8 cellular contexts compared by ENCODE assay signal in genomic region chr13:30307966-30308290, GRCh38. TPM values are rescaled to one million over a fixed set of nuclear protein-coding genes. Genes with fewer than 3 reads are reported as not detected.
DNase-seq lines count a peak whose midpoint lies in the region; ATAC-seq, FAIRE-seq and TF ChIP-seq lines count a peak whose summit lies in the region.

No MANE protein-coding gene starts in this region.

- DNase-seq in heart right ventricle (no peak), left ventricle myocardium superior (no peak), K562 (ENCODE audit: extremely low read depth in 1 of 4, low spot score in 3 of 4) (no peak), mesendoderm (no peak), vagina (ENCODE audit: extremely low spot score in 2 of 2) (no peak), H54 (ENCODE audit: insufficient read length, low spot score) (no peak), NCI-H226 (no peak)

- H3K9me3 ChIP-seq in heart right ventricle, result no peaks in the 10 kb centered on the region
- H3K9me3 ChIP-seq in K562 (replicated peaks; ENCODE audit: control insufficient read depth, insufficient read depth, low read depth, low read length), result no peaks in the 10 kb centered on the region
- no peaks in the 10 kb centered on the region for H3K9me3 ChIP-seq in vagina

- TF ChIP-seq EP300 in K562 (IDR thresholded peaks at IDR 0.05; ENCODE audit: low read length), result no peak

- H3K4ac ChIP-seq in mesendoderm (ENCODE audit: low read depth, low read length), result no peak overlapping the region

- H3K79me2 ChIP-seq in K562 (ENCODE audit: control insufficient read depth, insufficient read depth, low read length), result peaks cover 45% of the 10 kb centered on the region
- H3K79me2 ChIP-seq in mesendoderm (ENCODE audit: control insufficient read depth, insufficient read depth, low read length), result peaks cover 9% of the 10 kb centered on the region

- H3K27me3 ChIP-seq in heart right ventricle (no peaks in the 10 kb centered on the region), K562 (ENCODE audit: control insufficient read depth in 2 of 2, insufficient read depth in 2 of 2, low read length in 2 of 2) (no peaks in the 10 kb centered on the region), mesendoderm (ENCODE audit: insufficient read depth, low read length, poor library complexity) (no peaks in the 10 kb centered on the region), vagina (no peaks in the 10 kb centered on the region)

- H4K5ac ChIP-seq in mesendoderm (ENCODE audit: low read length), result no peak overlapping the region

- no peak for FAIRE-seq in K562 (lab: Jason Lieb, UNC)
- FAIRE-seq in H54 (lab: Jason Lieb, UNC), result no peak

- in situ Hi-C loops in K562 (cut with MboI), result no loop called here

- H3K4me3 ChIP-seq in heart right ventricle (peak overlapping the region; percentile 89 to 99 (median 97)), K562 (peak overlapping the region; percentile 82), mesendoderm (ENCODE audit: low read length) (peak overlapping the region; percentile 81), vagina (peak overlapping the region; percentile 66 to 85)

- no peak for TF ChIP-seq CTCF in heart right ventricle (IDR thresholded peaks at IDR 0.05)
- no peak for TF ChIP-seq CTCF in K562 (IDR thresholded peaks at IDR 0.05 in 2 of 3, conservative IDR thresholded peaks at IDR 0.05 in 1 of 3; ENCODE audit: insufficient read depth in 2 of 3, low read depth in 1 of 3, low read length in 3 of 3)
- no peak for TF ChIP-seq CTCF in vagina (IDR thresholded peaks at IDR 0.05)

- peak overlapping the region; percentile 22 for H3K18ac ChIP-seq in mesendoderm (ENCODE audit: low read length)

- H3K9ac ChIP-seq in K562 (ENCODE audit: insufficient read depth in 1 of 2, low read depth in 2 of 2, low read length in 2 of 2) (peak overlapping the region; percentile 84 to 97; a peak in 3 of 4 replicates), mesendoderm (ENCODE audit: low read length) (peak overlapping the region; percentile 91)

- H2AFZ ChIP-seq in K562 (ENCODE audit: low read depth, low read length), result peak overlapping the region; percentile 94

- no peak overlapping the region for H2BK5ac ChIP-seq in mesendoderm (ENCODE audit: low read length)

- intact Hi-C loops in heart right ventricle (cut with DNase I), result loop anchor here in 4 of 10 donors (5.0 to 10.0 kb wide), 4 partner anchors 34 to 309 kb away; partner anchors contain the start of gene USPL1 (in 4 of the 4)
- intact Hi-C loops in left ventricle myocardium superior (cut with micrococcal nuclease), result no loop called here
- intact Hi-C loops in K562 (cut with micrococcal nuclease), result loop anchor here (5.0 kb wide), 1 partner anchor 159 kb away; the partner anchor contains the start of gene HMGB1
- intact Hi-C loops in vagina (cut with DNase I), result no loop called here

- BruUV-seq in K562 (replicated peaks; lab: Mats Ljungman, UMichigan), result no TSS peak

- POLR2A ChIA-PET in K562 (lab: Yijun Ruan, JAX), result interaction anchor here (0.6 to 3.1 kb wide), 4 partner anchors 10 to 158 kb away, joined by 3 to 16 read pairs (median 6); no protein-coding TSS in a partner anchor

- H3K36me3 ChIP-seq in heart right ventricle (no peaks in the 10 kb centered on the region), K562 (ENCODE audit: control insufficient read depth, insufficient read depth, low read length) (no peaks in the 10 kb centered on the region), mesendoderm (ENCODE audit: control insufficient read depth, insufficient read depth, low read length) (no peaks in the 10 kb centered on the region), vagina (no peaks in the 10 kb centered on the region)

- WGBS in heart right ventricle, 2 donors, result 32 to 33% methylated on average over 8 of the region's 8 CpGs
- WGBS in K562 (ENCODE audit: insufficient coverage, low coverage, missing lambda C conversion rate), result 0% methylated on average over 8 of the region's 8 CpGs
- WGBS in mesendoderm (ENCODE audit: extremely low coverage, insufficient coverage, low lambda C conversion rate), result no CpG with 5 or more reads among the region's 8 CpGs

- H3K56ac ChIP-seq in mesendoderm (ENCODE audit: low read length), result peak overlapping the region; percentile 95

- H3K4me2 ChIP-seq in K562 (ENCODE audit: insufficient read depth, low read length) (peak overlapping the region; percentile 82), mesendoderm (ENCODE audit: low read length) (peak overlapping the region; percentile 54)

- H3K27ac ChIP-seq in heart right ventricle, result peak overlapping the region in 9 of 10 donors; percentile 95 to 98 (median 96)
- peak overlapping the region; percentile 91 for H3K27ac ChIP-seq in K562 (ENCODE audit: extremely low read depth, low read depth, low read length)
- H3K27ac ChIP-seq in mesendoderm (ENCODE audit: low read depth, low read length), result no peak overlapping the region
- peak overlapping the region; percentile 92 for H3K27ac ChIP-seq in vagina

- no peak for ATAC-seq in heart right ventricle
- ATAC-seq in left ventricle myocardium superior, result no peak
- ATAC-seq in K562, result no peak
- ATAC-seq in GM18868 (IDR thresholded peaks at IDR 0.05; ENCODE audit: unreplicated experiment), result no peak

- TF ChIP-seq RAD21 in K562 (CRISPR knock-in tag; conservative IDR thresholded peaks at IDR 0.05 in 1 of 2, IDR thresholded peaks at IDR 0.05 in 1 of 2), result no peak

- H4K20me1 ChIP-seq in K562 (replicated peaks; ENCODE audit: control insufficient read depth, insufficient read depth, low read length), result no peaks in the 10 kb centered on the region

- CTCF ChIA-PET in K562 (lab: Yijun Ruan, JAX; ENCODE audit: low intra/inter-chr PET ratio), result no interaction called here

- H3K79me1 ChIP-seq in mesendoderm (ENCODE audit: low read length), result no peaks in the 10 kb centered on the region

- H2BK120ac ChIP-seq in mesendoderm (ENCODE audit: low read depth, low read length), result no peak overlapping the region

- H3K4me1 ChIP-seq in heart right ventricle (peaks cover 0 to 63% (median 55%) of the 10 kb centered on the region in 9 donors), K562 (replicated peaks in 1 of 2; ENCODE audit: control insufficient read depth in 2 of 2, insufficient read depth in 2 of 2, low read length in 2 of 2) (peaks cover 5 to 27% of the 10 kb centered on the region in 2 experiments; a peak in 4 of 5 replicates), mesendoderm (ENCODE audit: control insufficient read depth, low read depth, low read length) (no peaks in the 10 kb centered on the region), vagina (peaks cover 55% of the 10 kb centered on the region)

- H3K23ac ChIP-seq in mesendoderm (ENCODE audit: low read length), result no peak overlapping the region

- no peak overlapping the region for H2AK5ac ChIP-seq in mesendoderm (ENCODE audit: low read length)

- TF ChIP-seq POLR2A in K562 (conservative IDR thresholded peaks at IDR 0.05) (no peak), vagina (IDR thresholded peaks at IDR 0.05) (no peak), H54 (IDR thresholded peaks at IDR 0.05; ENCODE audit: low read depth, low read length) (no peak)

- no peak overlapping the region for H4K8ac ChIP-seq in mesendoderm (ENCODE audit: low read depth, low read length)

- no peak overlapping the region for H2BK15ac ChIP-seq in mesendoderm (replicated peaks; ENCODE audit: low read depth)

- no peaks in the 10 kb centered on the region for H3K9me1 ChIP-seq in K562 (ENCODE audit: control insufficient read depth, insufficient read depth, low read length)

TF ChIP-seq in K562, 482 proteins besides CTCF, POLR2A, EP300 and RAD21:
- TF ChIP-seq TAF9B (IDR thresholded peaks at IDR 0.05; ENCODE audit: partially characterized antibody), result peak; percentile 11
- TF ChIP-seq ZSCAN29 (IDR thresholded peaks at IDR 0.05), result 0 out of 2 replicates have a peak, but pooled peaks have one; percentile 2
- no peak for TF ChIP-seq HCFC1 (IDR thresholded peaks at IDR 0.05; ENCODE audit: low read depth, low read length)
- TF ChIP-seq ZNF232 (CRISPR knock-in tag; IDR thresholded peaks at IDR 0.05), result no peak
- TF ChIP-seq CHD1 (IDR thresholded peaks at IDR 0.05; ENCODE audit: low read length), result peak; percentile 12

RNA-seq across cellular contexts. Expression of gene KATNAL1, which starts 0.6 kb away (rescaled TPM):
- total RNA-seq in heart right ventricle, result 10 to 100 TPM; 36.0 to 61.9 (median 53.3) TPM
- 1 to 10 TPM; 5.1 to 5.9 TPM for polyA plus RNA-seq in heart right ventricle
- total RNA-seq in left ventricle myocardium superior, result 36.6 TPM
- total RNA-seq in K562 (2011; cell fraction: chromatin; rRNA removed; ENCODE audit: low replicate concordance), result 12.1 and 24.1 TPM in 2 replicates
- total RNA-seq in K562 (2011; cell fraction: nucleolus; rRNA removed), result 4.2 and 5.1 TPM in 2 replicates
- total RNA-seq in K562 (2011; cell fraction: nucleoplasm; rRNA removed), result 14.5 and 20.1 TPM in 2 replicates
- 2.2 and 3.5 TPM in 2 replicates for total RNA-seq in K562 (2014; rRNA removed)
- total RNA-seq in K562 (2014; rRNA removed; fragmentation: Illumina TruSeq; extraction: Trizol), result 8.2 and 9.7 TPM in 2 replicates
- total RNA-seq in K562 (2015; rRNA removed; fragmentation: Illumina TruSeq; extraction: Trizol), result 6.0 and 6.3 TPM in 2 replicates
- 6.3 and 6.4 TPM in 2 replicates for total RNA-seq in K562 (2021)
- polyA plus RNA-seq in K562 (2011; rRNA removed), result 4.9 and 6.7 TPM in 2 replicates
- polyA plus RNA-seq in K562 (2011; cell fraction: cytosol; rRNA removed), result 1.5 and 3.0 TPM in 2 replicates
- polyA plus RNA-seq in K562 (2011; cell fraction: nucleus; rRNA removed), result 4.2 and 4.8 TPM in 2 replicates
- polyA plus RNA-seq in K562 (2012), result 2.9 and 4.4 TPM in 2 replicates
- polyA plus RNA-seq in K562 (2014; fragmentation: Illumina TruSeq; extraction: Trizol), result 4.6 and 5.5 TPM in 2 replicates
- 1 to 10 TPM; 2.7 to 3.0 TPM for polyA plus RNA-seq in K562 (2014; fragmentation: Nextera tagmentation; extraction: Ambion mirVana)
- 2.4 and 2.5 TPM in 2 replicates for polyA plus RNA-seq in K562 (2014; rRNA removed)
- 11.7 and 16.3 TPM in 2 replicates for polyA minus RNA-seq in K562 (2011; rRNA and poly(A)+ RNA removed)
- polyA minus RNA-seq in K562 (2011; cell fraction: cytosol; rRNA and poly(A)+ RNA removed), result 2.2 and 4.9 TPM in 2 replicates
- 5.4 and 11.6 TPM in 2 replicates for polyA minus RNA-seq in K562 (2011; cell fraction: nucleus; rRNA and poly(A)+ RNA removed)
- polyA plus RNA-seq in mesendoderm (2013, experiment 1 of 2), result 5.2 TPM
- polyA plus RNA-seq in mesendoderm (2013, experiment 2 of 2), result 4.7 TPM
- 20.6 TPM for total RNA-seq in vagina
